25 cellular contexts compared by ENCODE assay signal in the genomic region with DNA sequence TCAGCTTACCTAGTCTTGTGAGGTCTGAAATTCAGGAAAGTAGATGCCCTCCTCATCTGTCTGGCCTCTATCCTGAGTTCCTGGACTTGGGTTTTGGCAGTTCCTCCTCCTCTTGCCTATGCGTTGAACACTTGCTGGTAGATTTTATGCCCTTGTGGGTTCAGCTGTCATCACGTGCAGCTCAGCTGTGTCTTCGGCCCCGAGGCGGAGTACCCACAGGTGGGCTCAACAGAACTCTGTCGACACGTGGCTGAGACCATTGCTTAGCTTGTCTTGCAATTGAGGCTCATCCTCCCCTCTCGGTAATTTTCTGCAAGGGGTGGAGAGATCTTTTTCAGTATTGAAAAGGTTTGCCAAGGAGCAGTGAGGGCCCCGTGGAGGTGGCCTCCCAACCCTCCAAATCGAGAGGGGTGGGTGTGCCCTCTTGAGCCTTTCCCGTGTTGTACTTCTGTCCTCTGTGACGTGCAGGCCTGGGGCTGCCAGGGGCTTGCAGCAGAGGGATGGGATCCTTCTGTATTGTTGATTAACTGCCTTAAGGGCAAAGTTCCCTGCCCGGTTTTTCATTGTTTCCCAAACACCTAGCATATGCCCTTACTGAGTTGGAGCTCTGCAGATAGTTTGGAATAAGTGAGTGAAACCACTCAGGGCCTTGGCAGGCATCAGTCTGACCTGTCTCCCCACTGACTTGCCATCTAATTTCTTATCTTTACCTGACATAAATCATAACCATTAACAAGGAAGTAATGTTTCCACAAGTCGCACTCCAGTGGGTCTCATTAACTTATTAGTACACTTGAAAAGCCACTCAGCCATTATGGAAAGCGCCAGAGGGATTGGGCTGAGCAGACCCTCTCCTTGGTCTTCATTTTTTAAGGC. TPM values are rescaled to one million over a fixed set of nuclear protein-coding genes. Genes with fewer than 3 reads are reported as not detected.
A peak's percentile ranks its signal among the peaks of the same experiment; 100 is the strongest.
DNase-seq lines count a peak whose midpoint lies in the region; ATAC-seq, FAIRE-seq and TF ChIP-seq lines count a peak whose summit lies in the region.
"Had no signal": no experiment of that assay in that cellular context is flagged by ENCODE, and none has a peak within 500 bp of the region (broad histone marks: within the 10 kb centered on the region; RNA-seq: fewer than 3 reads in every experiment).

No MANE protein-coding gene starts in this region.

- DNase-seq in natural killer cell (no peak), RWPE1 (ENCODE audit: low spot score) (no peak), HepG2 (ENCODE audit: low spot score) (no peak), substantia nigra (lab: John Stamatoyannopoulos, UW) (no peak), NCI-H526 treated with DMSO at 0.1 percent for 48 hours (lab: John Stamatoyannopoulos, UW) (no peak), T-cell (no peak)
- DNase-seq in natural killer cell treated with Interleukin-12 subunit alpha and Interleukin-12 subunit beta and Interleukin-15 and Interleukin-18, amount 100 ng/mL, for 72 hours (ENCODE audit: low spot score), result no peak
- DNase-seq: activated CD4-positive, alpha-beta T cell treated with anti-CD3 and anti-CD28 coated beads, Interleukin-2, amount 50 U/mL, for 1 hour; activated effector memory CD4-positive, alpha-beta T cell treated with Interleukin-2 at 50 U/mL for 16 hours; adrenal gland; esophagus squamous epithelium; GF-D8; islet precursor cell; KBM-7; mammary epithelial cell; NCI-H2081 treated with DMSO at 0.1 percent for 48 hours; ovary; stimulated activated CD4-positive, alpha-beta T cell treated with anti-CD3 and anti-CD28 coated beads, Interleukin-15, amount 100 ng/mL, for 24 hours had no signal

- no peak overlapping the region for H3K27ac Mint-ChIP-seq in natural killer cell
- H3K27ac Mint-ChIP-seq in natural killer cell treated with Interleukin-12 subunit alpha and Interleukin-12 subunit beta and Interleukin-15 and Interleukin-18, amount 100 ng/mL, for 72 hours, result no peak overlapping the region
- no peak overlapping the region for H3K27ac Mint-ChIP-seq in T-cell

- intact Hi-C loops in natural killer cell (cut with micrococcal nuclease), result loop anchor here (5.0 kb wide), 1 partner anchor 39 kb away; a partner anchor contains a TSS
- intact Hi-C loops in HepG2 (cut with micrococcal nuclease; ENCODE audit: unreplicated experiment), result loop anchor here (5.0 kb wide), 1 partner anchor 39 kb away; a partner anchor contains a TSS

- TF ChIP-seq EP300 in HepG2 (IDR thresholded peaks at IDR 0.05; ENCODE audit: low read depth in 2 of 2, low read length in 2 of 2), result no peak
- TF ChIP-seq EP300 in HepG2 (CRISPR knock-in tag; IDR thresholded peaks at IDR 0.05; ENCODE audit: borderline replicate concordance), result no peak

- TF ChIP-seq RAD21 in HepG2 (CRISPR knock-in tag; IDR thresholded peaks at IDR 0.05), result no peak

- H3K36me3 Mint-ChIP-seq in natural killer cell (no peaks in the 10 kb centered on the region), T-cell (no peaks in the 10 kb centered on the region)
- H3K36me3 Mint-ChIP-seq in natural killer cell treated with Interleukin-12 subunit alpha and Interleukin-12 subunit beta and Interleukin-15 and Interleukin-18, amount 100 ng/mL, for 72 hours, result no peaks in the 10 kb centered on the region

- BruUV-seq in HepG2 (replicated peaks; lab: Mats Ljungman, UMichigan), result no TSS peak

- H3K27ac ChIP-seq in RWPE1 (0 out of 2 replicates have a peak overlapping the region, but pooled peaks have one; percentile 17), HepG2 (ENCODE audit: extremely low read length, insufficient read depth, low read length) (peak overlapping the region; percentile 14), substantia nigra (ENCODE audit: low read depth, low read length, poor library complexity, severe bottlenecking) (no peak overlapping the region)
- H3K27ac ChIP-seq: adrenal gland, breast epithelium, C4-2B, esophagus squamous epithelium, gastroesophageal sphincter, ovary, right lobe of liver had no signal

- FAIRE-seq in HepG2 (lab: Jason Lieb, UNC), result peak; percentile 30
- FAIRE-seq: colon had no signal

- H3K27me3 ChIP-seq in HepG2 (ENCODE audit: control insufficient read depth in 1 of 2, insufficient read depth in 2 of 2, low read length in 2 of 2), result no peaks in the 10 kb centered on the region
- H3K27me3 ChIP-seq: adrenal gland, breast epithelium, esophagus squamous epithelium, gastroesophageal sphincter, ovary, right lobe of liver had no signal

- no peak overlapping the region; a peak in 1 of 6 replicates for H3K4me3 ChIP-seq in HepG2 (replicated peaks in 1 of 3; ENCODE audit: insufficient read depth in 1 of 3, low read depth in 2 of 3, low read length in 3 of 3)
- H3K4me3 ChIP-seq: adrenal gland, breast epithelium, esophagus squamous epithelium, gastroesophageal sphincter, HAP-1, ovary, right lobe of liver had no signal

- H3K4me1 ChIP-seq in HepG2 (ENCODE audit: insufficient read depth, low read length), result peaks cover 67% of the 10 kb centered on the region

- peak overlapping the region; percentile 4 for H3K4me3 Mint-ChIP-seq in natural killer cell
- no peak overlapping the region for H3K4me3 Mint-ChIP-seq in natural killer cell treated with Interleukin-12 subunit alpha and Interleukin-12 subunit beta and Interleukin-15 and Interleukin-18, amount 100 ng/mL, for 72 hours
- peak overlapping the region in 1 of 3 donors; percentile 24 for H3K4me3 Mint-ChIP-seq in T-cell

- H3K79me2 ChIP-seq in HepG2 (ENCODE audit: insufficient read depth, low read length), result peaks cover 5% of the 10 kb centered on the region

- H3K9ac ChIP-seq in HepG2 (ENCODE audit: insufficient read depth, low read depth, low read length), result peak overlapping the region; percentile 24; the same call in 1 of the 2 replicates

- ATAC-seq in natural killer cell, result no peak
- ATAC-seq in natural killer cell treated with Interleukin-12 subunit alpha and Interleukin-12 subunit beta and Interleukin-15 and Interleukin-18, amount 100 ng/mL, for 72 hours, result no peak
- ATAC-seq in HepG2, result no peak; the same call in 2 of the 3 replicates
- ATAC-seq in GM21717 (IDR thresholded peaks at IDR 0.05; ENCODE audit: unreplicated experiment), result no peak
- no peak for ATAC-seq in T-cell (replicated peaks in 1 of 4)
- ATAC-seq: gastroesophageal sphincter, right lobe of liver had no signal

- no peak overlapping the region for H2AFZ ChIP-seq in HepG2 (ENCODE audit: low read length)

- no peak for TF ChIP-seq POLR2A in HepG2 (IDR thresholded peaks at IDR 0.05; ENCODE audit: insufficient read depth in 1 of 2, low read depth in 2 of 2, low read length in 2 of 2)

- H3K9me3 Mint-ChIP-seq in natural killer cell, result no peaks in the 10 kb centered on the region
- no peaks in the 10 kb centered on the region for H3K9me3 Mint-ChIP-seq in natural killer cell treated with Interleukin-12 subunit alpha and Interleukin-12 subunit beta and Interleukin-15 and Interleukin-18, amount 100 ng/mL, for 72 hours
- H3K9me3 Mint-ChIP-seq in T-cell, result no peaks in the 10 kb centered on the region

- no peaks in the 10 kb centered on the region for H3K9me3 ChIP-seq in HepG2 (ENCODE audit: low read length)
- H3K9me3 ChIP-seq: adrenal gland, breast epithelium, esophagus squamous epithelium, gastroesophageal sphincter, HAP-1, ovary, right lobe of liver had no signal

- no peaks in the 10 kb centered on the region for H4K20me1 ChIP-seq in HepG2 (ENCODE audit: insufficient read depth, low read length)

- H3K36me3 ChIP-seq in HepG2 (replicated peaks in 1 of 2; ENCODE audit: control insufficient read depth in 1 of 2, insufficient read depth in 2 of 2, low read length in 2 of 2), result no peaks in the 10 kb centered on the region
- H3K36me3 ChIP-seq: adrenal gland, breast epithelium, HAP-1, ovary, right lobe of liver had no signal

- 57% methylated on average over 15 of the region's 15 CpGs for WGBS in HepG2 (ENCODE audit: low lambda C conversion rate)

- TF ChIP-seq CTCF in natural killer cell (IDR thresholded peaks at IDR 0.05) (no peak), RWPE1 (conservative IDR thresholded peaks at IDR 0.05; ENCODE audit: low read depth) (no peak), HepG2 (CRISPR knock-in tag; IDR thresholded peaks at IDR 0.05) (no peak)

- POLR2A ChIA-PET in RWPE1 (lab: Yijun Ruan, JAX; ENCODE audit: low non-redundant PET), result no interaction called here
- POLR2A ChIA-PET in HepG2 (lab: Yijun Ruan, JAX), result interaction anchor here (1.7 kb wide), 1 partner anchor 34 kb away, joined by 6 read pairs; a partner anchor contains a TSS
- POLR2A ChIA-PET in T-cell (lab: Charles Lee), result no interaction called here

- no peaks in the 10 kb centered on the region for H3K27me3 Mint-ChIP-seq in natural killer cell (ENCODE audit: low read depth in 2 of 2)
- no peaks in the 10 kb centered on the region for H3K27me3 Mint-ChIP-seq in natural killer cell treated with Interleukin-12 subunit alpha and Interleukin-12 subunit beta and Interleukin-15 and Interleukin-18, amount 100 ng/mL, for 72 hours
- no peaks in the 10 kb centered on the region for H3K27me3 Mint-ChIP-seq in T-cell

- H3K4me1 Mint-ChIP-seq in natural killer cell (peaks cover 13 to 17% of the 10 kb centered on the region in 2 donors), T-cell (peaks cover 16 to 22% (median 20%) of the 10 kb centered on the region in 3 donors)
- H3K4me1 Mint-ChIP-seq in natural killer cell treated with Interleukin-12 subunit alpha and Interleukin-12 subunit beta and Interleukin-15 and Interleukin-18, amount 100 ng/mL, for 72 hours (ENCODE audit: low read depth in 2 of 2), result peaks cover 10 to 12% of the 10 kb centered on the region in 2 donors

- H3K4me2 ChIP-seq in HepG2 (ENCODE audit: low read depth, low read length), result peak overlapping the region; percentile 47; the same call in 1 of the 2 replicates

- in situ Hi-C loops in HepG2 (cut with HindIII; ENCODE audit: extremely low pct_ligation_motif_present, low pct_unique_long_range_greater_than_20kb), result loop anchor here (5.0 kb wide), 1 partner anchor 64 kb away; no protein-coding TSS in a partner anchor

- CTCF ChIA-PET in RWPE1 (lab: Yijun Ruan, JAX), result interaction anchor here (3.5 kb wide), 1 partner anchor 61 kb away, joined by 44 read pairs; no protein-coding TSS in a partner anchor
- CTCF ChIA-PET in HepG2 (lab: Yijun Ruan, JAX; ENCODE audit: low intra/inter-chr PET ratio, low total read pairs), result no interaction called here
- CTCF ChIA-PET in T-cell (lab: Charles Lee), result interaction anchor here in 1 of 2 donors (0.6 kb wide), 1 partner anchor 87 kb away, joined by 3 read pairs; no protein-coding TSS in a partner anchor

RNA-seq across cellular contexts. Expression of a gene that starts 2.9 kb away (rescaled TPM):
- total RNA-seq in natural killer cell (1 to 10 TPM; 4.1 to 5.0 (median 4.5) TPM), HepG2 (2016; rRNA removed; fragmentation: Illumina TruSeq; extraction: Trizol) (22.0 and 24.9 TPM in 2 replicates), T-cell (1 to 10 TPM; 3.5 to 9.7 (median 5.8) TPM)
- 10 to 100 TPM; 12.6 to 20.7 TPM for total RNA-seq in natural killer cell treated with Interleukin-12 subunit alpha and Interleukin-12 subunit beta and Interleukin-15 and Interleukin-18, amount 100 ng/mL, for 72 hours
- 32.3 and 41.2 TPM in 2 replicates for total RNA-seq in HepG2 (2016; cell fraction: cytosol; rRNA removed; fragmentation: Illumina TruSeq; extraction: Trizol; ENCODE audit: low read depth)
- 18.1 and 23.2 TPM in 2 replicates for total RNA-seq in HepG2 (2016; cell fraction: insoluble cytoplasmic fraction; rRNA removed; fragmentation: Illumina TruSeq; extraction: Trizol)
- 41.4 and 43.7 TPM in 2 replicates for total RNA-seq in HepG2 (2016; cell fraction: membrane; rRNA removed; fragmentation: Illumina TruSeq; extraction: Trizol)
- total RNA-seq in HepG2 (2016; cell fraction: nucleus; rRNA removed; fragmentation: Illumina TruSeq; extraction: Trizol), result 8.1 and 10.8 TPM in 2 replicates
- polyA plus RNA-seq in HepG2 (2011; rRNA removed), result 2.9 and 3.3 TPM in 2 replicates
- polyA plus RNA-seq in HepG2 (2011; cell fraction: cytosol; rRNA removed), result 3.8 and 4.5 TPM in 2 replicates
- polyA plus RNA-seq in HepG2 (2011; cell fraction: nucleus; rRNA removed), result 2.8 and 3.7 TPM in 2 replicates
- polyA plus RNA-seq in HepG2 (2012), result 5.0 and 10.5 TPM in 2 replicates
- polyA plus RNA-seq in HepG2 (2016; cell fraction: cytosol; fragmentation: Illumina TruSeq; extraction: Trizol; ENCODE audit: low read depth), result 49.6 and 69.4 TPM in 2 replicates
- polyA plus RNA-seq in HepG2 (2016; cell fraction: insoluble cytoplasmic fraction; fragmentation: Illumina TruSeq; extraction: Trizol; ENCODE audit: low read depth), result 33.2 and 38.1 TPM in 2 replicates
- 55.5 and 60.0 TPM in 2 replicates for polyA plus RNA-seq in HepG2 (2016; cell fraction: membrane; fragmentation: Illumina TruSeq; extraction: Trizol; ENCODE audit: low read depth)
- 17.3 and 17.4 TPM in 2 replicates for polyA plus RNA-seq in HepG2 (2016; cell fraction: nucleus; fragmentation: Illumina TruSeq; extraction: Trizol; ENCODE audit: insufficient read depth, low read depth)
- 5.9 and 8.9 TPM in 2 replicates for polyA minus RNA-seq in HepG2 (2011; rRNA and poly(A)+ RNA removed; ENCODE audit: low replicate concordance)
- 1.5 and 2.0 TPM in 2 replicates for polyA minus RNA-seq in HepG2 (2011; cell fraction: cytosol; rRNA and poly(A)+ RNA removed)
- 1.0 and 3.9 TPM in 2 replicates for polyA minus RNA-seq in HepG2 (2011; cell fraction: nucleus; rRNA and poly(A)+ RNA removed)

RNA-seq across cellular contexts. Expression of a gene that starts 16.7 kb away (rescaled TPM):
- not detected for total RNA-seq in natural killer cell
- under 1 TPM; 0.45 to 0.61 TPM for total RNA-seq in natural killer cell treated with Interleukin-12 subunit alpha and Interleukin-12 subunit beta and Interleukin-15 and Interleukin-18, amount 100 ng/mL, for 72 hours
- total RNA-seq in HepG2 (2016; rRNA removed; fragmentation: Illumina TruSeq; extraction: Trizol), result 0.62 TPM in 1 of 2 replicates, not detected in the other
- not detected in 2 replicates for total RNA-seq in HepG2 (2016; cell fraction: cytosol; rRNA removed; fragmentation: Illumina TruSeq; extraction: Trizol; ENCODE audit: low read depth)
- 0.61 TPM in 1 of 2 replicates, not detected in the other for total RNA-seq in HepG2 (2016; cell fraction: insoluble cytoplasmic fraction; rRNA removed; fragmentation: Illumina TruSeq; extraction: Trizol)
- 0.15 and 0.21 TPM in 2 replicates for total RNA-seq in HepG2 (2016; cell fraction: membrane; rRNA removed; fragmentation: Illumina TruSeq; extraction: Trizol)
- total RNA-seq in HepG2 (2016; cell fraction: nucleus; rRNA removed; fragmentation: Illumina TruSeq; extraction: Trizol), result 0.78 and 1.1 TPM in 2 replicates
- polyA plus RNA-seq in HepG2 (2011; rRNA removed), result 0.08 and 0.11 TPM in 2 replicates
- 0.08 and 0.09 TPM in 2 replicates for polyA plus RNA-seq in HepG2 (2011; cell fraction: cytosol; rRNA removed)
- polyA plus RNA-seq in HepG2 (2011; cell fraction: nucleus; rRNA removed), result 0.24 and 0.29 TPM in 2 replicates
- 0.31 and 0.40 TPM in 2 replicates for polyA plus RNA-seq in HepG2 (2012)
- polyA plus RNA-seq in HepG2 (2016; cell fraction: cytosol; fragmentation: Illumina TruSeq; extraction: Trizol; ENCODE audit: low read depth), result 0.11 and 0.46 TPM in 2 replicates
- polyA plus RNA-seq in HepG2 (2016; cell fraction: insoluble cytoplasmic fraction; fragmentation: Illumina TruSeq; extraction: Trizol; ENCODE audit: low read depth), result 0.50 TPM in 1 of 2 replicates, not detected in the other
- polyA plus RNA-seq in HepG2 (2016; cell fraction: membrane; fragmentation: Illumina TruSeq; extraction: Trizol; ENCODE audit: low read depth), result 0.21 and 0.36 TPM in 2 replicates
- polyA plus RNA-seq in HepG2 (2016; cell fraction: nucleus; fragmentation: Illumina TruSeq; extraction: Trizol; ENCODE audit: insufficient read depth, low read depth), result 0.81 and 1.9 TPM in 2 replicates
- polyA minus RNA-seq in HepG2 (2011; rRNA and poly(A)+ RNA removed; ENCODE audit: low replicate concordance), result not detected in 2 replicates
- not detected in 2 replicates for polyA minus RNA-seq in HepG2 (2011; cell fraction: cytosol; rRNA and poly(A)+ RNA removed)
- 0.39 TPM in 1 of 2 replicates, not detected in the other for polyA minus RNA-seq in HepG2 (2011; cell fraction: nucleus; rRNA and poly(A)+ RNA removed)
- total RNA-seq in T-cell, result under 1 TPM in 3 of 5 donors, not detected in 2; 0.40 to 0.55 (median 0.43) TPM
- total RNA-seq: gastroesophageal sphincter had no signal

RNA-seq across cellular contexts. Expression of a gene that starts 34.3 kb away (rescaled TPM):
- total RNA-seq in natural killer cell (100 to 1,000 TPM in 1 of 3 donors, 10 to 100 TPM in 2; 35.8 to 113 (median 39.8) TPM), HepG2 (2016; rRNA removed; fragmentation: Illumina TruSeq; extraction: Trizol) (210 and 242 TPM in 2 replicates), T-cell (10 to 100 TPM; 23.3 to 43.7 (median 37.0) TPM)
- 100 to 1,000 TPM; 289 to 430 TPM for total RNA-seq in natural killer cell treated with Interleukin-12 subunit alpha and Interleukin-12 subunit beta and Interleukin-15 and Interleukin-18, amount 100 ng/mL, for 72 hours
- total RNA-seq in HepG2 (2016; cell fraction: cytosol; rRNA removed; fragmentation: Illumina TruSeq; extraction: Trizol; ENCODE audit: low read depth), result 63.5 and 72.1 TPM in 2 replicates
- 212 TPM in 2 replicates for total RNA-seq in HepG2 (2016; cell fraction: insoluble cytoplasmic fraction; rRNA removed; fragmentation: Illumina TruSeq; extraction: Trizol)
- 131 and 149 TPM in 2 replicates for total RNA-seq in HepG2 (2016; cell fraction: membrane; rRNA removed; fragmentation: Illumina TruSeq; extraction: Trizol)
- 134 TPM in 2 replicates for total RNA-seq in HepG2 (2016; cell fraction: nucleus; rRNA removed; fragmentation: Illumina TruSeq; extraction: Trizol)
- polyA plus RNA-seq in HepG2 (2011; rRNA removed), result 64.8 and 67.5 TPM in 2 replicates
- 60.1 and 64.5 TPM in 2 replicates for polyA plus RNA-seq in HepG2 (2011; cell fraction: cytosol; rRNA removed)
- polyA plus RNA-seq in HepG2 (2011; cell fraction: nucleus; rRNA removed), result 37.3 and 39.4 TPM in 2 replicates
- polyA plus RNA-seq in HepG2 (2012), result 112 and 139 TPM in 2 replicates
- polyA plus RNA-seq in HepG2 (2016; cell fraction: cytosol; fragmentation: Illumina TruSeq; extraction: Trizol; ENCODE audit: low read depth), result 80.6 and 88.6 TPM in 2 replicates
- 270 and 293 TPM in 2 replicates for polyA plus RNA-seq in HepG2 (2016; cell fraction: insoluble cytoplasmic fraction; fragmentation: Illumina TruSeq; extraction: Trizol; ENCODE audit: low read depth)
- polyA plus RNA-seq in HepG2 (2016; cell fraction: membrane; fragmentation: Illumina TruSeq; extraction: Trizol; ENCODE audit: low read depth), result 132 and 155 TPM in 2 replicates
- 206 and 219 TPM in 2 replicates for polyA plus RNA-seq in HepG2 (2016; cell fraction: nucleus; fragmentation: Illumina TruSeq; extraction: Trizol; ENCODE audit: insufficient read depth, low read depth)
- polyA minus RNA-seq in HepG2 (2011; rRNA and poly(A)+ RNA removed; ENCODE audit: low replicate concordance), result 119 and 158 TPM in 2 replicates
- 59.4 and 61.6 TPM in 2 replicates for polyA minus RNA-seq in HepG2 (2011; cell fraction: cytosol; rRNA and poly(A)+ RNA removed)
- polyA minus RNA-seq in HepG2 (2011; cell fraction: nucleus; rRNA and poly(A)+ RNA removed), result 35.2 and 45.2 TPM in 2 replicates

RNA-seq across cellular contexts. Expression of a gene that starts 39.2 kb away (rescaled TPM):
- total RNA-seq in natural killer cell, result 10 to 100 TPM; 17.5 to 21.8 (median 21.5) TPM
- 10 to 100 TPM; 40.0 to 59.4 TPM for total RNA-seq in natural killer cell treated with Interleukin-12 subunit alpha and Interleukin-12 subunit beta and Interleukin-15 and Interleukin-18, amount 100 ng/mL, for 72 hours
- 33.9 and 44.6 TPM in 2 replicates for total RNA-seq in HepG2 (2016; rRNA removed; fragmentation: Illumina TruSeq; extraction: Trizol)
- 8.8 and 9.5 TPM in 2 replicates for total RNA-seq in HepG2 (2016; cell fraction: cytosol; rRNA removed; fragmentation: Illumina TruSeq; extraction: Trizol; ENCODE audit: low read depth)
- 34.8 and 45.3 TPM in 2 replicates for total RNA-seq in HepG2 (2016; cell fraction: insoluble cytoplasmic fraction; rRNA removed; fragmentation: Illumina TruSeq; extraction: Trizol)
- 18.7 and 19.6 TPM in 2 replicates for total RNA-seq in HepG2 (2016; cell fraction: membrane; rRNA removed; fragmentation: Illumina TruSeq; extraction: Trizol)
- total RNA-seq in HepG2 (2016; cell fraction: nucleus; rRNA removed; fragmentation: Illumina TruSeq; extraction: Trizol), result 14.0 and 17.3 TPM in 2 replicates
- polyA plus RNA-seq in HepG2 (2011; rRNA removed), result 16.5 and 16.6 TPM in 2 replicates
- 12.9 and 13.7 TPM in 2 replicates for polyA plus RNA-seq in HepG2 (2011; cell fraction: cytosol; rRNA removed)
- polyA plus RNA-seq in HepG2 (2011; cell fraction: nucleus; rRNA removed), result 5.9 and 7.7 TPM in 2 replicates
- polyA plus RNA-seq in HepG2 (2012), result 10.7 and 12.2 TPM in 2 replicates
- 6.5 and 6.7 TPM in 2 replicates for polyA plus RNA-seq in HepG2 (2016; cell fraction: cytosol; fragmentation: Illumina TruSeq; extraction: Trizol; ENCODE audit: low read depth)
- 32.4 and 33.3 TPM in 2 replicates for polyA plus RNA-seq in HepG2 (2016; cell fraction: insoluble cytoplasmic fraction; fragmentation: Illumina TruSeq; extraction: Trizol; ENCODE audit: low read depth)
- 10.4 and 10.6 TPM in 2 replicates for polyA plus RNA-seq in HepG2 (2016; cell fraction: membrane; fragmentation: Illumina TruSeq; extraction: Trizol; ENCODE audit: low read depth)
- 20.0 and 20.1 TPM in 2 replicates for polyA plus RNA-seq in HepG2 (2016; cell fraction: nucleus; fragmentation: Illumina TruSeq; extraction: Trizol; ENCODE audit: insufficient read depth, low read depth)
- 36.7 and 57.5 TPM in 2 replicates for polyA minus RNA-seq in HepG2 (2011; rRNA and poly(A)+ RNA removed; ENCODE audit: low replicate concordance)
- polyA minus RNA-seq in HepG2 (2011; cell fraction: cytosol; rRNA and poly(A)+ RNA removed), result 10.2 and 11.0 TPM in 2 replicates
- 11.3 and 12.9 TPM in 2 replicates for polyA minus RNA-seq in HepG2 (2011; cell fraction: nucleus; rRNA and poly(A)+ RNA removed)
- 10 to 100 TPM; 19.3 to 32.9 (median 26.0) TPM for total RNA-seq in T-cell

RNA-seq across cellular contexts. Expression of a gene that starts 41.6 kb away (rescaled TPM):
- total RNA-seq in natural killer cell (10 to 100 TPM; 21.4 to 27.3 (median 24.1) TPM), HepG2 (2016; rRNA removed; fragmentation: Illumina TruSeq; extraction: Trizol) (5.9 and 9.9 TPM in 2 replicates), T-cell (10 to 100 TPM; 22.3 to 24.5 (median 22.7) TPM)
- total RNA-seq in natural killer cell treated with Interleukin-12 subunit alpha and Interleukin-12 subunit beta and Interleukin-15 and Interleukin-18, amount 100 ng/mL, for 72 hours, result 10 to 100 TPM; 20.7 to 23.7 TPM
- total RNA-seq in HepG2 (2016; cell fraction: cytosol; rRNA removed; fragmentation: Illumina TruSeq; extraction: Trizol; ENCODE audit: low read depth), result 5.4 and 5.5 TPM in 2 replicates
- total RNA-seq in HepG2 (2016; cell fraction: insoluble cytoplasmic fraction; rRNA removed; fragmentation: Illumina TruSeq; extraction: Trizol), result 6.0 and 11.1 TPM in 2 replicates
- total RNA-seq in HepG2 (2016; cell fraction: membrane; rRNA removed; fragmentation: Illumina TruSeq; extraction: Trizol), result 6.6 and 8.1 TPM in 2 replicates
- 11.8 and 16.0 TPM in 2 replicates for total RNA-seq in HepG2 (2016; cell fraction: nucleus; rRNA removed; fragmentation: Illumina TruSeq; extraction: Trizol)
- polyA plus RNA-seq in HepG2 (2011; rRNA removed), result 6.3 and 6.5 TPM in 2 replicates
- 5.8 and 7.7 TPM in 2 replicates for polyA plus RNA-seq in HepG2 (2011; cell fraction: cytosol; rRNA removed)
- 22.7 and 25.4 TPM in 2 replicates for polyA plus RNA-seq in HepG2 (2011; cell fraction: nucleus; rRNA removed)
- polyA plus RNA-seq in HepG2 (2012), result 10.8 and 15.1 TPM in 2 replicates
- 3.9 and 4.0 TPM in 2 replicates for polyA plus RNA-seq in HepG2 (2016; cell fraction: cytosol; fragmentation: Illumina TruSeq; extraction: Trizol; ENCODE audit: low read depth)
- polyA plus RNA-seq in HepG2 (2016; cell fraction: insoluble cytoplasmic fraction; fragmentation: Illumina TruSeq; extraction: Trizol; ENCODE audit: low read depth), result 8.3 and 10.4 TPM in 2 replicates
- 5.7 and 6.2 TPM in 2 replicates for polyA plus RNA-seq in HepG2 (2016; cell fraction: membrane; fragmentation: Illumina TruSeq; extraction: Trizol; ENCODE audit: low read depth)
- polyA plus RNA-seq in HepG2 (2016; cell fraction: nucleus; fragmentation: Illumina TruSeq; extraction: Trizol; ENCODE audit: insufficient read depth, low read depth), result 25.5 and 27.0 TPM in 2 replicates
- polyA minus RNA-seq in HepG2 (2011; rRNA and poly(A)+ RNA removed; ENCODE audit: low replicate concordance), result 7.0 and 10.1 TPM in 2 replicates
- polyA minus RNA-seq in HepG2 (2011; cell fraction: cytosol; rRNA and poly(A)+ RNA removed), result 5.2 and 5.5 TPM in 2 replicates
- polyA minus RNA-seq in HepG2 (2011; cell fraction: nucleus; rRNA and poly(A)+ RNA removed), result 15.8 and 20.3 TPM in 2 replicates
